In the genomic region with DNA sequence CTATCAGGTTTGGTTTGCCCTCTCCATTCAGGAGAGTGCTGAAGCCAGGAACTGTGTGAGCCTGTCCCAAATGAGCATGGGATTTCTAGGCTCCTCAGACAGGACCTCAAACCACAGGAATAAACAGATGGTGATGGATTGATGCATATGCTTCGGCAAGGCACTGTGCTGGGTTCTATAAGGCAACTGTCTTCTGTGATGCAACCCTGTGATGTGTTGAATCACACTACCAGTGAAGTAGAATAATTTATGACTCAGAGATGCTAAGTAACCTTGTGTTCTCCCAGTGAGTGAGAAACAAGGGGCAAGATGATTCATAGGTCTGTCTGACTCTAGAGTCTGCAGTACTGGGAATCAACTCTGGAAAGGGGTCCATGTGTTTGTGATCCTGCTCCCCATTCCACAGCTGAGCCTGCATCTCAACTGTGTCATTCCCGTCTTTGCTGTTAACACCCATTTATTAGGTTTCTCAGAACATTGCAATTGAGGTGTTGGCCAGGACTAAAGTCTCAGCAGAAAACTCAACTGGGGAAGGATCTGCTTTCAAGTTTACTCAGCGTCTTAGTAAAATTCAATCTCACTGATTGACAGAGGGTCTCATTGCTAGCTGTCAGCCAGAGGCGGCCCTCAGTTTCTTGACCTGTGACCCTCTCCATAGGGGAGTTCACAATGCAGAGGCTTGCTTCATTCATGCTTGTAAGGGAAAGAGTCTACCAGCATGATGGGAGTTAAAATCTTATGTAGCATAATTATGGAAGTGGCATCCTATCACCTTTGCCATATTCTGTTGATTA, we compare ENCODE assay signal across 9 cellular contexts.
DNase-seq lines count a peak whose midpoint lies in the region; ATAC-seq, FAIRE-seq and TF ChIP-seq lines count a peak whose summit lies in the region.
"Had no signal": no experiment of that assay in that cellular context is flagged by ENCODE, and none has a peak within 500 bp of the region (broad histone marks: within the 10 kb centered on the region; RNA-seq: fewer than 3 reads in every experiment).

No MANE protein-coding gene starts in this region.

- H2AFZ ChIP-seq in OCI-LY3 (ENCODE audit: low read depth, low read length), result no peak overlapping the region

- H3K4me1 Mint-ChIP-seq in nephron progenitor cell, result no peaks in the 10 kb centered on the region

- WGBS in transverse colon (ENCODE audit: low coverage in 1 of 2), 2 donors, result 71 to 100% methylated on average over 1 to 4 of the region's 4 CpGs

- no peaks in the 10 kb centered on the region for H3K79me2 ChIP-seq in OCI-LY3 (ENCODE audit: low read length)

- TF ChIP-seq EP300 in transverse colon (IDR thresholded peaks at IDR 0.05; ENCODE audit: low read depth), result no peak

- H3K36me3 ChIP-seq in OCI-LY3 (replicated peaks; ENCODE audit: low read depth, low read length) (peaks cover 4% of the 10 kb centered on the region), bronchial epithelial cell (ENCODE audit: control insufficient read depth, insufficient read depth, low read length) (no peaks in the 10 kb centered on the region), transverse colon (no peaks in the 10 kb centered on the region)

- TF ChIP-seq POLR2A in transverse colon (IDR thresholded peaks at IDR 0.05), result no peak

- H3K9ac ChIP-seq in OCI-LY3 (ENCODE audit: low read length), result no peak overlapping the region; the same call in 1 of the 2 replicates

- H3K9me3 Mint-ChIP-seq in nephron progenitor cell, result no peaks in the 10 kb centered on the region

- H3K4me1 ChIP-seq in OCI-LY3 (ENCODE audit: low read length) (peaks cover 34% of the 10 kb centered on the region), transverse colon (no peaks in the 10 kb centered on the region)

- DNase-seq in bronchial epithelial cell (ENCODE audit: low read depth), result peak; percentile 100
- DNase-seq in skeletal muscle cell (ENCODE audit: low read depth), result peak; percentile 99
- DNase-seq in transverse colon, result no peak
- DNase-seq in globus pallidus (ENCODE audit: low spot score), result no peak
- no peak for DNase-seq in nephron progenitor cell

- ATAC-seq in GM18520 (IDR thresholded peaks at IDR 0.05; ENCODE audit: unreplicated experiment) (peak; percentile 53), GM19023 (IDR thresholded peaks at IDR 0.05; ENCODE audit: unreplicated experiment) (no peak)
- ATAC-seq: Panc1 had no signal

- no peak overlapping the region for H3K4me3 ChIP-seq in OCI-LY3 (ENCODE audit: low read length)
- H3K4me3 ChIP-seq in bronchial epithelial cell (ENCODE audit: low read depth, low read length), result no peak overlapping the region
- H3K4me3 ChIP-seq in skeletal muscle cell (ENCODE audit: low read depth, low read length), result no peak overlapping the region
- no peak overlapping the region for H3K4me3 ChIP-seq in transverse colon

- FAIRE-seq in bronchial epithelial cell (lab: Jason Lieb, UNC), result peak; percentile 94

- peaks cover 18% of the 10 kb centered on the region; the same call in 1 of the 2 replicates for H3K9me3 ChIP-seq in OCI-LY3 (ENCODE audit: insufficient read depth, low read length)
- H3K9me3 ChIP-seq in transverse colon, result no peaks in the 10 kb centered on the region

- no peak overlapping the region for H3K4me3 Mint-ChIP-seq in nephron progenitor cell

- no peak for TF ChIP-seq CTCF in OCI-LY3 (IDR thresholded peaks at IDR 0.05; ENCODE audit: low read depth, low read length)
- no peak for TF ChIP-seq CTCF in bronchial epithelial cell (IDR thresholded peaks at IDR 0.05; ENCODE audit: insufficient read depth, low read length, severe bottlenecking)
- no peak for TF ChIP-seq CTCF in transverse colon (IDR thresholded peaks at IDR 0.05)
- no peak for TF ChIP-seq CTCF in nephron progenitor cell (IDR thresholded peaks at IDR 0.05)

- intact Hi-C loops in transverse colon (cut with DNase I; ENCODE audit: low total_unique reads), result no loop called here

- H3K27ac Mint-ChIP-seq in nephron progenitor cell, result no peak overlapping the region

- H4K20me1 ChIP-seq in OCI-LY3 (ENCODE audit: insufficient read depth, low read length), result no peaks in the 10 kb centered on the region

- no peaks in the 10 kb centered on the region for H3K36me3 Mint-ChIP-seq in nephron progenitor cell (ENCODE audit: low read depth)

- in situ Hi-C loops in transverse colon (cut with MboI; ENCODE audit: low pct_ligation_motif_present in 1 of 4, low pct_unique_long_range_greater_than_20kb in 1 of 4, low sequenced_read_pairs in 3 of 4), result no loop called here

- H3K27me3 Mint-ChIP-seq in nephron progenitor cell (ENCODE audit: low read depth, poor library complexity), result no peaks in the 10 kb centered on the region

- no peaks in the 10 kb centered on the region for H3K27me3 ChIP-seq in OCI-LY3 (ENCODE audit: low read depth, low read length)
- no peaks in the 10 kb centered on the region for H3K27me3 ChIP-seq in bronchial epithelial cell (ENCODE audit: control insufficient read depth, insufficient read depth, low read length)
- no peaks in the 10 kb centered on the region for H3K27me3 ChIP-seq in transverse colon

- H3K4me2 ChIP-seq in OCI-LY3 (ENCODE audit: low read length), result no peak overlapping the region

- H3K27ac ChIP-seq in OCI-LY3 (ENCODE audit: low read length) (peak overlapping the region; percentile 13; the same call in 1 of the 2 replicates), transverse colon (no peak overlapping the region)

Comparison
In these comparisons a context has a peak if more than half of its experiments do, and no peak if none do; other contexts are left out.
1. DNase-seq: peak in bronchial epithelial cell (single experiment) and skeletal muscle cell (single experiment); none in transverse colon (single experiment), globus pallidus (single experiment) and nephron progenitor cell (single experiment).